Comparison of ENCODE assay signal across 8 cellular contexts in the genomic region with DNA sequence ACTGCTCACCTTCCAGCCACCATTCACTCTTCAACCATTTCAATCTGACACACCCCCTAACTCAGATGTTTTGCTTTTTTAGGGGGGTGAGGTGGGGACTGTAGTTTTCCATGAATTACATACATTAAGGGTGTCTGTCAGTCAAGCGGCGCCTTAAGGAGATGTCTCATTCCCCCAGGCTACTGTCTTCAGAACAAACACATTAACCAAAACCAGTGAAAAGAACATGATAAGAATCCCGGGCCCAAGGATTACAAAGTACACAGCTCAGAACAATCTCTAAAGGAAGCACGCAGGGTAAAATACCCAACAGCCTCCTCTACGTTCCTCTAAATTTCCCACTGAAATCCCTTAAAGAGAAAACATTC.
DNase-seq lines count a peak whose midpoint lies in the region; ATAC-seq lines count a peak whose summit lies in the region.

No MANE protein-coding gene starts in this region.

- H3K4me3 Mint-ChIP-seq in activated CD8-positive, alpha-beta memory T cell treated with anti-CD3 and anti-CD28 coated beads, Interleukin-2, amount 10 ng/mL, durations not matched to agents 7 days and 5 days: peak overlapping the region; percentile 90
- H3K4me3 Mint-ChIP-seq in immature natural killer cell: peak overlapping the region; percentile 93 to 98 (median 94)
- peak overlapping the region; percentile 85 for H3K4me3 Mint-ChIP-seq in stimulated activated memory B cell treated with anti-CD40 and anti-IgM and Interleukin-4, amounts not matched to agents 10 μg/mL and 1 μg/mL and 100 μg/mL, for 72 hours

- no peaks in the 10 kb centered on the region for H3K27me3 Mint-ChIP-seq in activated CD8-positive, alpha-beta memory T cell treated with anti-CD3 and anti-CD28 coated beads, Interleukin-2, amount 10 ng/mL, durations not matched to agents 7 days and 5 days
- peaks cover 3 to 7% (median 7%) of the 10 kb centered on the region in 3 donors for H3K27me3 Mint-ChIP-seq in immature natural killer cell (ENCODE audit: low read depth in 3 of 3)
- no peaks in the 10 kb centered on the region for H3K27me3 Mint-ChIP-seq in stimulated activated memory B cell treated with anti-CD40 and anti-IgM and Interleukin-4, amounts not matched to agents 10 μg/mL and 1 μg/mL and 100 μg/mL, for 72 hours

- no peak for DNase-seq in activated CD8-positive, alpha-beta memory T cell treated with anti-CD3 and anti-CD28 coated beads, Interleukin-2, amount 10 ng/mL, durations not matched to agents 7 days and 5 days
- DNase-seq in activated CD8-positive, alpha-beta memory T cell treated with anti-CD3 and anti-CD28 coated beads for 24 hours: no peak
- DNase-seq in activated naive CD4-positive, alpha-beta T cell treated with anti-CD3 and anti-CD28 coated beads, Interleukin-2, amount 50 U/mL, for 72 hours (ENCODE audit: low spot score in 2 of 2): no peak
- DNase-seq in immature natural killer cell (peak in 2 of 3 donors; percentile 11 to 17), SHP77 treated with DMSO at 0.1 percent for 48 hours (lab: John Stamatoyannopoulos, UW) (no peak), DMS53 treated with DMSO at 0.1 percent for 48 hours (lab: John Stamatoyannopoulos, UW; ENCODE audit: unreplicated experiment) (no peak), posterior cingulate gyrus (no peak)

- CTCF ChIA-PET in activated CD8-positive, alpha-beta memory T cell treated with anti-CD3 and anti-CD28 coated beads, Interleukin-2, amount 10 ng/mL, durations not matched to agents 7 days and 5 days (lab: Charles Lee): interaction anchor here (0.9 to 4.1 kb wide), 11 partner anchors 10 to 300 kb away, joined by 3 to 63 read pairs (median 5); a partner anchor contains a TSS

- H3K27ac Mint-ChIP-seq in activated CD8-positive, alpha-beta memory T cell treated with anti-CD3 and anti-CD28 coated beads, Interleukin-2, amount 10 ng/mL, durations not matched to agents 7 days and 5 days: peak overlapping the region; percentile 95
- peak overlapping the region; percentile 96 to 99 for H3K27ac Mint-ChIP-seq in activated naive CD4-positive, alpha-beta T cell treated with anti-CD3 and anti-CD28 coated beads, Interleukin-2, amount 50 U/mL, for 72 hours
- peak overlapping the region; percentile 93 to 100 (median 98) for H3K27ac Mint-ChIP-seq in immature natural killer cell
- H3K27ac Mint-ChIP-seq in stimulated activated memory B cell treated with anti-CD40 and anti-IgM and Interleukin-4, amounts not matched to agents 10 μg/mL and 1 μg/mL and 100 μg/mL, for 72 hours: peak overlapping the region; percentile 95

- no peaks in the 10 kb centered on the region for H3K9me3 Mint-ChIP-seq in activated CD8-positive, alpha-beta memory T cell treated with anti-CD3 and anti-CD28 coated beads, Interleukin-2, amount 10 ng/mL, durations not matched to agents 7 days and 5 days (ENCODE audit: low read depth)
- no peaks in the 10 kb centered on the region for H3K9me3 Mint-ChIP-seq in activated naive CD4-positive, alpha-beta T cell treated with anti-CD3 and anti-CD28 coated beads, Interleukin-2, amount 50 U/mL, for 72 hours
- H3K9me3 Mint-ChIP-seq in immature natural killer cell: no peaks in the 10 kb centered on the region
- H3K9me3 Mint-ChIP-seq in stimulated activated memory B cell treated with anti-CD40 and anti-IgM and Interleukin-4, amounts not matched to agents 10 μg/mL and 1 μg/mL and 100 μg/mL, for 72 hours: no peaks in the 10 kb centered on the region

- H3K4me1 Mint-ChIP-seq in activated CD8-positive, alpha-beta memory T cell treated with anti-CD3 and anti-CD28 coated beads, Interleukin-2, amount 10 ng/mL, durations not matched to agents 7 days and 5 days: peaks cover 55% of the 10 kb centered on the region
- peaks cover 46 to 53% of the 10 kb centered on the region in 2 donors for H3K4me1 Mint-ChIP-seq in immature natural killer cell
- H3K4me1 Mint-ChIP-seq in stimulated activated memory B cell treated with anti-CD40 and anti-IgM and Interleukin-4, amounts not matched to agents 10 μg/mL and 1 μg/mL and 100 μg/mL, for 72 hours: peaks cover 54% of the 10 kb centered on the region

- peak; percentile 8 for ATAC-seq in activated CD8-positive, alpha-beta memory T cell treated with anti-CD3 and anti-CD28 coated beads, Interleukin-2, amount 10 ng/mL, durations not matched to agents 7 days and 5 days
- ATAC-seq in activated naive CD4-positive, alpha-beta T cell treated with anti-CD3 and anti-CD28 coated beads, Interleukin-2, amount 50 U/mL, for 72 hours: peak in 1 of 2 donors; percentile 6
- ATAC-seq in stimulated activated memory B cell treated with anti-CD40 and anti-IgM and Interleukin-4, amounts not matched to agents 10 μg/mL and 1 μg/mL and 100 μg/mL, for 72 hours: peak; percentile 3

- intact Hi-C loops in posterior cingulate gyrus (cut with DNase I): loop anchor here (1.0 to 5.0 kb wide), 4 partner anchors 63 to 195 kb away; a partner anchor contains a TSS

- H3K36me3 Mint-ChIP-seq in activated CD8-positive, alpha-beta memory T cell treated with anti-CD3 and anti-CD28 coated beads, Interleukin-2, amount 10 ng/mL, durations not matched to agents 7 days and 5 days: peaks cover 8% of the 10 kb centered on the region
- peaks cover 8 to 16% of the 10 kb centered on the region in 2 donors for H3K36me3 Mint-ChIP-seq in activated naive CD4-positive, alpha-beta T cell treated with anti-CD3 and anti-CD28 coated beads, Interleukin-2, amount 50 U/mL, for 72 hours
- no peaks in the 10 kb centered on the region for H3K36me3 Mint-ChIP-seq in immature natural killer cell
- no peaks in the 10 kb centered on the region for H3K36me3 Mint-ChIP-seq in stimulated activated memory B cell treated with anti-CD40 and anti-IgM and Interleukin-4, amounts not matched to agents 10 μg/mL and 1 μg/mL and 100 μg/mL, for 72 hours

Comparison
In these comparisons a context has a peak if more than half of its experiments do, and no peak if none do; other contexts are left out.
1. DNase-seq: peak in immature natural killer cell (2 of 3); none in activated CD8-positive, alpha-beta memory T cell treated with anti-CD3 and anti-CD28 coated beads, Interleukin-2, amount 10 ng/mL, durations not matched to agents 7 days and 5 days (single experiment), activated CD8-positive, alpha-beta memory T cell treated with anti-CD3 and anti-CD28 coated beads for 24 hours (single experiment), activated naive CD4-positive, alpha-beta T cell treated with anti-CD3 and anti-CD28 coated beads, Interleukin-2, amount 50 U/mL, for 72 hours (0 of 2), SHP77 treated with DMSO at 0.1 percent for 48 hours (single experiment), DMS53 treated with DMSO at 0.1 percent for 48 hours (single experiment) and posterior cingulate gyrus (0 of 10).
2. Peak in every context shown above with its lines, with median percentiles within 50 percentile points of each other: H3K27ac Mint-ChIP-seq and H3K4me3 Mint-ChIP-seq.